ENCODE assay signal across 10 cellular contexts in the genomic region with DNA sequence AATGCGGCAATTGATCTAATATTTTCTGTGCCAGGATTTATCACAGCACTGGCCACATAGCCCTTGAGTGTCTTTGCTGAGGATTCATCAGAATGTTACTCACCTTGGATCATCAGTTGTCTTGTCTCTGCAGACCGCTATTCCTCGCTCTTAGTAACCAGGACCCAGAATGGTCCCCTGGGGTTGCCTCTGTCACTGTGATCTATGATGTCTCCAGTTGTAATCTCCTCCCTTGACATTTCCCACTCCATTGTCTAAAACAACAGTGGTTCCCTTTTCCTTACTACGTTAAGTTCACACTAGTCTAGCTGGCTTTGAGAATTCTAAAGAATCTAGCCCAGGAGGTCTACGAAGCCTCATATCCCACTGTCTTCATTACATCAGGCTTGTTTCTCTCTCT.
A peak's percentile ranks its signal among the peaks of the same experiment; 100 is the strongest.
DNase-seq lines count a peak whose midpoint lies in the region; ATAC-seq and TF ChIP-seq lines count a peak whose summit lies in the region.
"Had no signal": no experiment of that assay in that cellular context is flagged by ENCODE, and none has a peak within 500 bp of the region (broad histone marks: within the 10 kb centered on the region; RNA-seq: fewer than 3 reads in every experiment).

No MANE protein-coding gene starts in this region.

- peaks cover 3% of the 10 kb centered on the region for H3K9me3 Mint-ChIP-seq in activated naive CD4-positive, alpha-beta T cell treated with anti-CD3 and anti-CD28 coated beads, Interleukin-2, amount 10 ng/mL, durations not matched to agents 7 days and 5 days
- peaks cover 5% of the 10 kb centered on the region for H3K9me3 Mint-ChIP-seq in activated naive CD8-positive, alpha-beta T cell treated with anti-CD3 and anti-CD28 coated beads, Interleukin-2, amount 50 U/mL, for 24 hours

- peak overlapping the region; percentile 25 for H3K27ac Mint-ChIP-seq in activated naive CD4-positive, alpha-beta T cell treated with anti-CD3 and anti-CD28 coated beads, Interleukin-2, amount 10 ng/mL, durations not matched to agents 7 days and 5 days
- H3K27ac Mint-ChIP-seq in activated naive CD8-positive, alpha-beta T cell treated with anti-CD3 and anti-CD28 coated beads, Interleukin-2, amount 50 U/mL, for 24 hours, result peak overlapping the region; percentile 100
- H3K27ac Mint-ChIP-seq: naive B cell had no signal

- H3K27me3 Mint-ChIP-seq in activated naive CD4-positive, alpha-beta T cell treated with anti-CD3 and anti-CD28 coated beads, Interleukin-2, amount 10 ng/mL, durations not matched to agents 7 days and 5 days, result peaks cover 24% of the 10 kb centered on the region
- peaks cover 4% of the 10 kb centered on the region for H3K27me3 Mint-ChIP-seq in activated naive CD8-positive, alpha-beta T cell treated with anti-CD3 and anti-CD28 coated beads, Interleukin-2, amount 50 U/mL, for 24 hours

- H3K4me3 Mint-ChIP-seq in activated naive CD4-positive, alpha-beta T cell treated with anti-CD3 and anti-CD28 coated beads, Interleukin-2, amount 10 ng/mL, durations not matched to agents 7 days and 5 days, result no peak overlapping the region
- no peak overlapping the region for H3K4me3 Mint-ChIP-seq in activated naive CD8-positive, alpha-beta T cell treated with anti-CD3 and anti-CD28 coated beads, Interleukin-2, amount 50 U/mL, for 24 hours
- H3K4me3 Mint-ChIP-seq: naive B cell had no signal

- no peaks in the 10 kb centered on the region for H3K27me3 ChIP-seq in muscle layer of colon (ENCODE audit: control insufficient read depth in 1 of 2, insufficient read depth in 2 of 2, low read length in 2 of 2)
- no peaks in the 10 kb centered on the region for H3K27me3 ChIP-seq in thoracic aorta (replicated peaks; ENCODE audit: insufficient read depth)

- no peaks in the 10 kb centered on the region for H3K9me3 ChIP-seq in muscle layer of colon (ENCODE audit: low read length)
- H3K9me3 ChIP-seq in thoracic aorta, result no peaks in the 10 kb centered on the region

- H3K36me3 ChIP-seq in muscle layer of colon (ENCODE audit: insufficient read depth, low read length) (no peaks in the 10 kb centered on the region), thoracic aorta (no peaks in the 10 kb centered on the region)

- H3K4me3 ChIP-seq in muscle layer of colon (ENCODE audit: low read depth in 1 of 2, low read length in 2 of 2) (no peak overlapping the region), thoracic aorta (no peak overlapping the region)

- no peak for TF ChIP-seq CTCF in thoracic aorta (IDR thresholded peaks at IDR 0.05)

- peak overlapping the region; percentile 10 for H3K27ac ChIP-seq in muscle layer of colon (ENCODE audit: low read depth, low read length)
- H3K27ac ChIP-seq in thoracic aorta, result peak overlapping the region; percentile 85 to 91

- no peak for ATAC-seq in activated naive CD8-positive, alpha-beta T cell treated with anti-CD3 and anti-CD28 coated beads, Interleukin-2, amount 50 U/mL, for 24 hours
- ATAC-seq in thoracic aorta (ENCODE audit: insufficient number of reproducible peaks, low FRiP score, low read depth), result no peak
- ATAC-seq in GM19351 (IDR thresholded peaks at IDR 0.05; ENCODE audit: unreplicated experiment), result no peak

- peaks cover 4% of the 10 kb centered on the region for H3K36me3 Mint-ChIP-seq in activated naive CD4-positive, alpha-beta T cell treated with anti-CD3 and anti-CD28 coated beads, Interleukin-2, amount 10 ng/mL, durations not matched to agents 7 days and 5 days
- peaks cover 7% of the 10 kb centered on the region for H3K36me3 Mint-ChIP-seq in activated naive CD8-positive, alpha-beta T cell treated with anti-CD3 and anti-CD28 coated beads, Interleukin-2, amount 50 U/mL, for 24 hours (ENCODE audit: low read depth)

- H3K4me1 ChIP-seq in muscle layer of colon (ENCODE audit: insufficient read depth, low read length) (peaks cover 33% of the 10 kb centered on the region), thoracic aorta (ENCODE audit: control insufficient read depth in 1 of 2, low read depth in 2 of 2) (peaks cover 19 to 63% of the 10 kb centered on the region in 2 donors)

- H3K9ac ChIP-seq in muscle layer of colon (ENCODE audit: low read length), result no peak overlapping the region

- CTCF ChIA-PET in activated naive CD4-positive, alpha-beta T cell treated with anti-CD3 and anti-CD28 coated beads, Interleukin-2, amount 10 ng/mL, durations not matched to agents 7 days and 5 days (lab: Charles Lee), result no interaction called here

- peaks cover 63% of the 10 kb centered on the region for H3K4me1 Mint-ChIP-seq in activated naive CD4-positive, alpha-beta T cell treated with anti-CD3 and anti-CD28 coated beads, Interleukin-2, amount 10 ng/mL, durations not matched to agents 7 days and 5 days
- peaks cover 86% of the 10 kb centered on the region for H3K4me1 Mint-ChIP-seq in activated naive CD8-positive, alpha-beta T cell treated with anti-CD3 and anti-CD28 coated beads, Interleukin-2, amount 50 U/mL, for 24 hours
- H3K4me1 Mint-ChIP-seq: naive B cell had no signal

- DNase-seq in activated naive CD4-positive, alpha-beta T cell treated with anti-CD3 and anti-CD28 coated beads, Interleukin-2, amount 10 ng/mL, durations not matched to agents 7 days and 5 days, result no peak
- DNase-seq in activated naive CD4-positive, alpha-beta T cell treated with Interleukin-2 at 50 U/mL for 16 hours, result no peak
- DNase-seq in activated naive CD8-positive, alpha-beta T cell treated with anti-CD3 and anti-CD28 coated beads, Interleukin-2, amount 50 U/mL, for 24 hours, result no peak
- DNase-seq in thoracic aorta (ENCODE audit: low spot score) (no peak), hippocampal formation (lab: John Stamatoyannopoulos, UW) (no peak)
- no peak for DNase-seq in activated CD8-positive, alpha-beta memory T cell treated with anti-CD3 and anti-CD28 coated beads for 24 hours
- DNase-seq: naive B cell, SHP77 had no signal
